Comparison of ENCODE assay signal across 1 cellular context in genomic region chr19:1205114-1206062, GRCh38.
TF ChIP-seq lines count a peak whose summit lies in the region.

STK11 (plus strand) TSS chr19:1205778; CDS start chr19:1206914, 1,136 bp downstream.

TF ChIP-seq in K562, 482 proteins besides CTCF, POLR2A, EP300 and RAD21 (continued from another document and continues in another):
- TF ChIP-seq DLX4 (CRISPR knock-in tag; IDR thresholded peaks at IDR 0.05) (no peak), FIP1L1 (IDR thresholded peaks at IDR 0.05; ENCODE audit: low read depth, low read length, poor library complexity, severe bottlenecking) (peak; percentile 69), ZNF592 (IDR thresholded peaks at IDR 0.05) (peak; percentile 69), ZEB2 (IDR thresholded peaks at IDR 0.05) (no peak), ETV1 (tag; conservative IDR thresholded peaks at IDR 0.05; ENCODE audit: low read depth) (0 out of 2 replicates have a peak, but pooled peaks have one; percentile 6), MTA2 (IDR thresholded peaks at IDR 0.05; ENCODE audit: low read depth) (0 out of 2 replicates have a peak, but pooled peaks have one; percentile 19), NKRF (IDR thresholded peaks at IDR 0.05; ENCODE audit: borderline replicate concordance) (no peak), NR2C2 (CRISPR knock-in tag; IDR thresholded peaks at IDR 0.05) (peak; percentile 91), NR2C2 (tag; IDR thresholded peaks at IDR 0.05) (peak; percentile 99), SAFB2 (IDR thresholded peaks at IDR 0.05; ENCODE audit: borderline replicate concordance, low read depth, low read length, severe bottlenecking) (no peak), MAFF (IDR thresholded peaks at IDR 0.05; ENCODE audit: low read length) (no peak), ZNF507 (tag; conservative IDR thresholded peaks at IDR 0.05) (no peak), RBBP5 (IDR thresholded peaks at IDR 0.05; ENCODE audit: borderline replicate concordance, insufficient read depth, low read length, poor library complexity, severe bottlenecking) (peak; percentile 78), ZNF23 (CRISPR knock-in tag; IDR thresholded peaks at IDR 0.05) (no peak), RHOXF2B (CRISPR knock-in tag; conservative IDR thresholded peaks at IDR 0.05) (no peak), SRSF7 (optimal IDR thresholded peaks at IDR 0.05; ENCODE audit: low read depth, low read length) (no peak), ETS2 (tag; IDR thresholded peaks at IDR 0.05; ENCODE audit: borderline replicate concordance, poor library complexity, severe bottlenecking) (no peak), MBD2 (IDR thresholded peaks at IDR 0.05; ENCODE audit: borderline replicate concordance, low read depth) (peak; percentile 96), TAF7 (tag; IDR thresholded peaks at IDR 0.05) (no peak), LEF1 (IDR thresholded peaks at IDR 0.05) (no peak), USF2 (CRISPR knock-in tag; IDR thresholded peaks at IDR 0.05) (no peak), HSF4 (CRISPR knock-in tag; IDR thresholded peaks at IDR 0.05; ENCODE audit: borderline replicate concordance) (peak; percentile 55; the same call in 1 of the 2 replicates), NFIC (IDR thresholded peaks at IDR 0.05) (no peak), ZBTB1 (CRISPR knock-in tag; IDR thresholded peaks at IDR 0.05; ENCODE audit: borderline replicate concordance, low read depth) (peak; percentile 99), NR2F6 (CRISPR knock-in tag; IDR thresholded peaks at IDR 0.05) (no peak), ATF7 (IDR thresholded peaks at IDR 0.05) (peak; percentile 63; the same call in 1 of the 2 replicates), ATF1 (CRISPR knock-in tag; IDR thresholded peaks at IDR 0.05) (no peak), ATF1 (tag; IDR thresholded peaks at IDR 0.05) (peak; percentile 82), ZBTB12 (CRISPR knock-in tag; IDR thresholded peaks at IDR 0.05) (no peak), HNRNPH1 (optimal IDR thresholded peaks at IDR 0.05; ENCODE audit: low read depth, low read length) (no peak), HDAC8 (tag; IDR thresholded peaks at IDR 0.05) (0 out of 2 replicates have a peak, but pooled peaks have one; percentile 27), HNRNPUL1 (IDR thresholded peaks at IDR 0.05; ENCODE audit: low read length) (no peak), BRCA1 (IDR thresholded peaks at IDR 0.05) (no peak), BRCA1 (CRISPR knock-in tag; IDR thresholded peaks at IDR 0.05) (no peak), KDM2B (CRISPR knock-in tag; IDR thresholded peaks at IDR 0.05) (no peak; the same call in 1 of the 2 replicates), CREB3 (tag; conservative IDR thresholded peaks at IDR 0.05; ENCODE audit: low read depth) (0 out of 2 replicates have a peak, but pooled peaks have one; percentile 56)
- TF ChIP-seq, protein P1, sequence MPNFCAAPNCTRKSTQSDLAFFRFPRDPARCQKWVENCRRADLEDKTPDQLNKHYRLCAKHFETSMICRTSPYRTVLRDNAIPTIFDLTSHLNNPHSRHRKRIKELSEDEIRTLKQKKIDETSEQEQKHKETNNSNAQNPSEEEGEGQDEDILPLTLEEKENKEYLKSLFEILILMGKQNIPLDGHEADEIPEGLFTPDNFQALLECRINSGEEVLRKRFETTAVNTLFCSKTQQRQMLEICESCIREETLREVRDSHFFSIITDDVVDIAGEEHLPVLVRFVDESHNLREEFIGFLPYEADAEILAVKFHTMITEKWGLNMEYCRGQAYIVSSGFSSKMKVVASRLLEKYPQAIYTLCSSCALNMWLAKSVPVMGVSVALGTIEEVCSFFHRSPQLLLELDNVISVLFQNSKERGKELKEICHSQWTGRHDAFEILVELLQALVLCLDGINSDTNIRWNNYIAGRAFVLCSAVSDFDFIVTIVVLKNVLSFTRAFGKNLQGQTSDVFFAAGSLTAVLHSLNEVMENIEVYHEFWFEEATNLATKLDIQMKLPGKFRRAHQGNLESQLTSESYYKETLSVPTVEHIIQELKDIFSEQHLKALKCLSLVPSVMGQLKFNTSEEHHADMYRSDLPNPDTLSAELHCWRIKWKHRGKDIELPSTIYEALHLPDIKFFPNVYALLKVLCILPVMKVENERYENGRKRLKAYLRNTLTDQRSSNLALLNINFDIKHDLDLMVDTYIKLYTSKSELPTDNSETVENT (CRISPR knock-in tag; IDR thresholded peaks at IDR 0.05): peak; percentile 92; the same call in 1 of the 2 replicates
- TF ChIP-seq, protein P2, sequence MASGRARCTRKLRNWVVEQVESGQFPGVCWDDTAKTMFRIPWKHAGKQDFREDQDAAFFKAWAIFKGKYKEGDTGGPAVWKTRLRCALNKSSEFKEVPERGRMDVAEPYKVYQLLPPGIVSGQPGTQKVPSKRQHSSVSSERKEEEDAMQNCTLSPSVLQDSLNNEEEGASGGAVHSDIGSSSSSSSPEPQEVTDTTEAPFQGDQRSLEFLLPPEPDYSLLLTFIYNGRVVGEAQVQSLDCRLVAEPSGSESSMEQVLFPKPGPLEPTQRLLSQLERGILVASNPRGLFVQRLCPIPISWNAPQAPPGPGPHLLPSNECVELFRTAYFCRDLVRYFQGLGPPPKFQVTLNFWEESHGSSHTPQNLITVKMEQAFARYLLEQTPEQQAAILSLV (tag; IDR thresholded peaks at IDR 0.05): no peak
- TF ChIP-seq, protein P3, sequence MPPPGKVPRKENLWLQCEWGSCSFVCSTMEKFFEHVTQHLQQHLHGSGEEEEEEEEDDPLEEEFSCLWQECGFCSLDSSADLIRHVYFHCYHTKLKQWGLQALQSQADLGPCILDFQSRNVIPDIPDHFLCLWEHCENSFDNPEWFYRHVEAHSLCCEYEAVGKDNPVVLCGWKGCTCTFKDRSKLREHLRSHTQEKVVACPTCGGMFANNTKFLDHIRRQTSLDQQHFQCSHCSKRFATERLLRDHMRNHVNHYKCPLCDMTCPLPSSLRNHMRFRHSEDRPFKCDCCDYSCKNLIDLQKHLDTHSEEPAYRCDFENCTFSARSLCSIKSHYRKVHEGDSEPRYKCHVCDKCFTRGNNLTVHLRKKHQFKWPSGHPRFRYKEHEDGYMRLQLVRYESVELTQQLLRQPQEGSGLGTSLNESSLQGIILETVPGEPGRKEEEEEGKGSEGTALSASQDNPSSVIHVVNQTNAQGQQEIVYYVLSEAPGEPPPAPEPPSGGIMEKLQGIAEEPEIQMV (tag; conservative IDR thresholded peaks at IDR 0.05; ENCODE audit: low read depth): no peak
- TF ChIP-seq, protein P4, sequence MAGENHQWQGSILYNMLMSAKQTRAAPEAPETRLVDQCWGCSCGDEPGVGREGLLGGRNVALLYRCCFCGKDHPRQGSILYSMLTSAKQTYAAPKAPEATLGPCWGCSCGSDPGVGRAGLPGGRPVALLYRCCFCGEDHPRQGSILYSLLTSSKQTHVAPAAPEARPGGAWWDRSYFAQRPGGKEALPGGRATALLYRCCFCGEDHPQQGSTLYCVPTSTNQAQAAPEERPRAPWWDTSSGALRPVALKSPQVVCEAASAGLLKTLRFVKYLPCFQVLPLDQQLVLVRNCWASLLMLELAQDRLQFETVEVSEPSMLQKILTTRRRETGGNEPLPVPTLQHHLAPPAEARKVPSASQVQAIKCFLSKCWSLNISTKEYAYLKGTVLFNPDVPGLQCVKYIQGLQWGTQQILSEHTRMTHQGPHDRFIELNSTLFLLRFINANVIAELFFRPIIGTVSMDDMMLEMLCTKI (IDR thresholded peaks at IDR 0.05; ENCODE audit: partially characterized antibody): no peak
- TF ChIP-seq, protein P5, sequence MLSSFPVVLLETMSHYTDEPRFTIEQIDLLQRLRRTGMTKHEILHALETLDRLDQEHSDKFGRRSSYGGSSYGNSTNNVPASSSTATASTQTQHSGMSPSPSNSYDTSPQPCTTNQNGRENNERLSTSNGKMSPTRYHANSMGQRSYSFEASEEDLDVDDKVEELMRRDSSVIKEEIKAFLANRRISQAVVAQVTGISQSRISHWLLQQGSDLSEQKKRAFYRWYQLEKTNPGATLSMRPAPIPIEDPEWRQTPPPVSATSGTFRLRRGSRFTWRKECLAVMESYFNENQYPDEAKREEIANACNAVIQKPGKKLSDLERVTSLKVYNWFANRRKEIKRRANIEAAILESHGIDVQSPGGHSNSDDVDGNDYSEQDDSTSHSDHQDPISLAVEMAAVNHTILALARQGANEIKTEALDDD (IDR thresholded peaks at IDR 0.05): no peak
